In the genomic region with DNA sequence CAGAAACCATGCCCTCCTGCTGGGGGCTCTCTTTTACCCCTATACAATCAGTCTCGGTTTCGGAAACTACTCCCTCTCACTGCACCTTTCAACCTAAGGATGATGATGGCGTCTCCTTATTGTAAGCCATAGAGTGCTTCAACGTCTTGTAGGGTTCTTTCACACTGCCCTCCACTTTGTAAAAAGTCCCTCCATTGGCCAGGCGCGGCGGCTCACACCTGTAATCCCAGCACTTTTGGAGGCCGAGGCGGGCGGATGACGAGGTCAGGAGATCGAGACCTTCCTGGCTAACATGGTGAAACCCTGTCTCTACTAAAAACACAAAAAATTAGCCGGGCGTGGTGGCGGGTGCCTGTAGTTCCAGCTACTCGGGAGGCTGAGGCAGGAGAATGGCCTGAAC, we compare ENCODE assay signal across 13 cellular contexts. TPM values are rescaled to one million over a fixed set of nuclear protein-coding genes. Genes with fewer than 3 reads are reported as not detected.
"Had no signal": no experiment of that assay in that cellular context is flagged by ENCODE, and none has a peak within 500 bp of the region (broad histone marks: within the 10 kb centered on the region; RNA-seq: fewer than 3 reads in every experiment).

No MANE protein-coding gene starts in this region.

RNA-seq across cellular contexts. Expression of a gene that starts 19.5 kb away (rescaled TPM):
- total RNA-seq: left cardiac atrium, left ventricle myocardium superior, lung microvascular endothelial cell, neural crest cell, osteoblast, posterior vena cava, skeletal muscle tissue, smooth muscle cell, thoracic aorta, upper lobe of right lung had no signal
- polyA plus RNA-seq: heart left ventricle, keratinocyte, psoas muscle, smooth muscle cell had no signal

RNA-seq across cellular contexts. Expression of a gene that starts 51.3 kb away (rescaled TPM):
- total RNA-seq: heart left ventricle, left cardiac atrium, left ventricle myocardium superior, lung microvascular endothelial cell, neural crest cell, osteoblast, posterior vena cava, skeletal muscle tissue, smooth muscle cell, thoracic aorta had no signal
- polyA plus RNA-seq: heart left ventricle, keratinocyte, psoas muscle, smooth muscle cell had no signal

RNA-seq across cellular contexts. Expression of a gene that starts 55.4 kb away (rescaled TPM):
- total RNA-seq: lung microvascular endothelial cell, thoracic aorta, upper lobe of right lung had no signal
